Comparison of ENCODE assay signal across 8 cellular contexts in the genomic region with DNA sequence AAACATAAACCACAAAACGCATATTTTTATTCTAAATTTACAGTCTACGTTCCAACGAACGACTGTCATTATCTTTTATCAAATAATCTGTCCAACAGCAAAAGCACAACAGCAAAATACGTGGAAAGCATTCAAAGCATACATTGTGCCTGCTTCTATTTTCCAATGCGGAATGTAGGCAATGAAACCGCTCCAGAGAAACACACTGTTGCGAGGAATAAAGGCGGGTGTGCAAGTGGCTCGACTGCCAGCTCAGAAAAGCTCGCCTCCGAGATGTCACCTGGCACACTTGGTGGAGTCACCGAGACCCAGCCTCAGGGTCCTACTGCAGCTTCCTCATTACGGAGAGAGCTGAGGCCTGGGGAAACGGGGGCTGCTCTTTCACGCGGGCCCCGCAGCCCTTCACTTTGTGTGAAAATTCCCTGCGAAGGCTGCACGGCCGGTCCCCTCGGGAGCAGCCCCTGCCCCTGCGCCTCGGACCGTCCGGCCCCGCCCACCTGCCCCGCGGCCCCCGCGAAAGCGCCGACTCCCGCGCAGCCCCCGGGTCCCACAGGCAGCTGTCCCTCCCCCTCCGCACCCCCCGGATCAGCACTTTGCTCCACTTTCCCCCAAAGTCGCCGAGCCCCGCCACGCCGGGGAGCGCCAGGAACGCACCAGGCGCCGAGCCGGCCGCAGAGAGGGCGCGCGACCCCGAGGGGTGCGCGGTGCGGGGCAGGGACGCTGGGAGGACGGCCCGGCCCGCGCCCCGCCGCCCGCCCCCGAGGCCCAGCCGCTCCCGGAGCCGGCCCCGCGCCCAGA. TPM values are rescaled to one million over a fixed set of nuclear protein-coding genes. Genes with fewer than 3 reads are reported as not detected.
DNase-seq lines count a peak whose midpoint lies in the region; ATAC-seq and TF ChIP-seq lines count a peak whose summit lies in the region.

No MANE protein-coding gene starts in this region.

- H3K36me3 ChIP-seq in mucosa of rectum (ENCODE audit: control insufficient read depth in 2 of 2, insufficient read depth in 2 of 2, low read length in 2 of 2), result peaks cover 0 to 2% of the 10 kb centered on the region in 2 donors

- TF ChIP-seq CTCF in 22Rv1 (IDR thresholded peaks at IDR 0.05) (0 out of 2 replicates have a peak, but pooled peaks have one; percentile 28), epithelial cell of proximal tubule (conservative IDR thresholded peaks at IDR 0.05; ENCODE audit: low read depth, low read length) (no peak)

- no peaks in the 10 kb centered on the region for H3K9me3 ChIP-seq in mucosa of rectum (ENCODE audit: control insufficient read depth in 2 of 2, low read length in 2 of 2)

- H3K27ac ChIP-seq in 22Rv1 (no peak overlapping the region), mucosa of rectum (ENCODE audit: low read depth in 2 of 2, low read length in 2 of 2) (peak overlapping the region; percentile 83 to 86)

- peak overlapping the region; percentile 66 to 68 for H3K9ac ChIP-seq in mucosa of rectum (ENCODE audit: low read depth in 1 of 2, low read length in 2 of 2)

- DNase-seq in NCI-H446 treated with DMSO at 0.1 percent for 48 hours (lab: John Stamatoyannopoulos, UW) (peak; percentile 9), activated T-cell treated with anti-CD3 and anti-CD28 coated beads for 48 hours (ENCODE audit: low read depth) (peak; percentile 51), epithelial cell of proximal tubule (ENCODE audit: low read depth) (no peak)
- DNase-seq in stimulated activated CD8-positive, alpha-beta memory T cell treated with anti-CD3 and anti-CD28 coated beads, Interleukin-7, amount 100 ng/mL, for 4 hours (ENCODE audit: low read depth in 2 of 2), result peak; percentile 28 to 36

- peak; percentile 29 for ATAC-seq in GM21529 (IDR thresholded peaks at IDR 0.05; ENCODE audit: unreplicated experiment)
- no peak for ATAC-seq in GM21447 (IDR thresholded peaks at IDR 0.05; ENCODE audit: unreplicated experiment)

- peaks cover 35 to 49% of the 10 kb centered on the region in 2 donors for H3K4me1 ChIP-seq in mucosa of rectum (ENCODE audit: control insufficient read depth in 2 of 2, insufficient read depth in 2 of 2, low read length in 2 of 2)

- H3K27me3 ChIP-seq in mucosa of rectum (ENCODE audit: control insufficient read depth in 2 of 2, insufficient read depth in 2 of 2, low read length in 2 of 2), result no peaks in the 10 kb centered on the region

- peak overlapping the region; percentile 64 for H3K4me3 ChIP-seq in epithelial cell of proximal tubule (ENCODE audit: low read depth, low read length)
- H3K4me3 ChIP-seq in mucosa of rectum (ENCODE audit: low read length in 2 of 2), result peak overlapping the region; percentile 71 to 93

RNA-seq across cellular contexts. Expression of a gene that starts 0.7 kb away (rescaled TPM):
- total RNA-seq in epithelial cell of proximal tubule, result 1.5 and 4.4 TPM in 2 replicates
